Comparison of ENCODE assay signal across 2 cellular contexts in genomic region chr12:130831246-130831645, GRCh38.
TF ChIP-seq lines count a peak whose summit lies in the region.

No MANE protein-coding gene starts in this region.

TF ChIP-seq in A549, 52 proteins besides CTCF, POLR2A, EP300 and RAD21:
- TF ChIP-seq SREBF2 (IDR thresholded peaks at IDR 0.05): no peak
- TF ChIP-seq EHMT2 (IDR thresholded peaks at IDR 0.05; ENCODE audit: low read depth): no peak
- TF ChIP-seq HDAC2 (IDR thresholded peaks at IDR 0.05): no peak
- no peak for TF ChIP-seq KDM1A (IDR thresholded peaks at IDR 0.05; ENCODE audit: low read depth)
- TF ChIP-seq, protein P1, sequence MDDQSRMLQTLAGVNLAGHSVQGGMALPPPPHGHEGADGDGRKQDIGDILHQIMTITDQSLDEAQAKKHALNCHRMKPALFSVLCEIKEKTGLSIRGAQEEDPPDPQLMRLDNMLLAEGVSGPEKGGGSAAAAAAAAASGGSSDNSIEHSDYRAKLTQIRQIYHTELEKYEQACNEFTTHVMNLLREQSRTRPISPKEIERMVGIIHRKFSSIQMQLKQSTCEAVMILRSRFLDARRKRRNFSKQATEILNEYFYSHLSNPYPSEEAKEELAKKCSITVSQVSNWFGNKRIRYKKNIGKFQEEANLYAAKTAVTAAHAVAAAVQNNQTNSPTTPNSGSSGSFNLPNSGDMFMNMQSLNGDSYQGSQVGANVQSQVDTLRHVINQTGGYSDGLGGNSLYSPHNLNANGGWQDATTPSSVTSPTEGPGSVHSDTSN (IDR thresholded peaks at IDR 0.05): no peak
- no peak for TF ChIP-seq RFX5 (IDR thresholded peaks at IDR 0.05)
- TF ChIP-seq USF2 (IDR thresholded peaks at IDR 0.05): no peak
- no peak for TF ChIP-seq ZSCAN20 (CRISPR knock-in tag; IDR thresholded peaks at IDR 0.05)
- no peak for TF ChIP-seq ZNF302 (CRISPR knock-in tag; IDR thresholded peaks at IDR 0.05)
- TF ChIP-seq BHLHE40 (IDR thresholded peaks at IDR 0.05; ENCODE audit: low read depth, low read length): no peak
- no peak for TF ChIP-seq NR3C1 (IDR thresholded peaks at IDR 0.05)
- TF ChIP-seq FOSB (CRISPR knock-in tag; IDR thresholded peaks at IDR 0.05): no peak
- TF ChIP-seq ZFP36 (IDR thresholded peaks at IDR 0.05; ENCODE audit: borderline replicate concordance, partially characterized antibody): no peak
- TF ChIP-seq HOXB13 (CRISPR knock-in tag; IDR thresholded peaks at IDR 0.05; ENCODE audit: low read depth): no peak

TF ChIP-seq in IMR-90, 13 proteins besides CTCF, POLR2A, EP300 and RAD21:
- TF ChIP-seq MAFK (IDR thresholded peaks at IDR 0.05; ENCODE audit: low read depth, low read length) (no peak), CHD1 (IDR thresholded peaks at IDR 0.05; ENCODE audit: low read depth, low read length) (no peak), MAZ (IDR thresholded peaks at IDR 0.05; ENCODE audit: borderline replicate concordance, low read depth, low read length) (no peak), USF2 (IDR thresholded peaks at IDR 0.05; ENCODE audit: low read depth, low read length) (no peak), BHLHE40 (IDR thresholded peaks at IDR 0.05; ENCODE audit: low read depth, low read length) (no peak), CEBPB (IDR thresholded peaks at IDR 0.05; ENCODE audit: low read depth, low read length) (no peak), SMC3 (IDR thresholded peaks at IDR 0.05; ENCODE audit: low read depth, low read length) (no peak), FOS (IDR thresholded peaks at IDR 0.05; ENCODE audit: low read depth, low read length) (no peak), ELK1 (IDR thresholded peaks at IDR 0.05; ENCODE audit: borderline replicate concordance, low read depth, low read length) (no peak), NFE2L2 (IDR thresholded peaks at IDR 0.05; ENCODE audit: low read depth, low read length) (no peak), RFX5 (IDR thresholded peaks at IDR 0.05; ENCODE audit: low read depth, low read length) (no peak), MXI1 (IDR thresholded peaks at IDR 0.05; ENCODE audit: borderline replicate concordance, low read depth, low read length) (no peak), RCOR1 (IDR thresholded peaks at IDR 0.05; ENCODE audit: insufficient replicate concordance, low read length) (no peak)
